ENCODE assay signal across 31 cellular contexts in the genomic region with DNA sequence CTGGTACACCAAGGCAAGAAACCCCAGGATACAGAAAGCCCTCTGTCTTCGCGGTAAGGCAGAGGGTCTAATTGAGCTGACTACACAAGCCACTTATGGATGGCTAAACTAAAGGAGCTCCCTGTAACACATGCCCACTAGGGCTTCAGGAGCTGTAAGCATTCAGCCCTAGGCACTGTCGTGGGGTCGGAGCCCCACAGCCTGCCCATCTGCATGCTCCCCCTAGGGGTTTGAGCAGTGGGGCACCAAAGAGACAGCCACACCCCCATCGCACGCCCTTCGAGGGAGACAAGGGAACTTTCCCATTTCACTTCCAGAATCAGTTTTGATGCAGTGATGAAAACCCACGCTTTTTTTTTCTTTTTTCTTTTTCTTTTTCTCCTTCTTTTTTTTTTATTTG.
"Had no signal": no experiment of that assay in that cellular context is flagged by ENCODE, and none has a peak within 500 bp of the region (broad histone marks: within the 10 kb centered on the region; RNA-seq: fewer than 3 reads in every experiment).

No MANE protein-coding gene starts in this region.

- H3K27me3 Mint-ChIP-seq: activated T-cell treated with anti-CD3 and anti-CD28 coated beads, Interleukin-2, amount 50 U/mL, for 24 hours; activated T-helper 17 cell treated with anti-CD3 and anti-CD28 coated beads, Interleukin-2, amount 50 U/mL, for 72 hours; natural killer cell treated with Interleukin-12 subunit alpha and Interleukin-12 subunit beta and Interleukin-15 and Interleukin-18, amount 100 ng/mL, for 72 hours; stimulated activated naive CD8-positive, alpha-beta T cell treated with anti-CD3 and anti-CD28 coated beads, Interleukin-15, Interleukin-2, amounts not matched to agents 100 ng/mL and 50 ng/mL, for 24 hours had no signal

- H3K4me3 Mint-ChIP-seq: activated T-cell treated with anti-CD3 and anti-CD28 coated beads, Interleukin-2, amount 50 U/mL, for 24 hours; activated T-helper 17 cell treated with anti-CD3 and anti-CD28 coated beads, Interleukin-2, amount 50 U/mL, for 72 hours; natural killer cell treated with Interleukin-12 subunit alpha and Interleukin-12 subunit beta and Interleukin-15 and Interleukin-18, amount 100 ng/mL, for 72 hours; stimulated activated effector memory CD8-positive, alpha-beta T cell treated with anti-CD3 and anti-CD28 coated beads, Interleukin-12 subunit alpha, Interleukin-12 subunit beta, amount 100 ng/mL, for 72 hours; stimulated activated naive CD8-positive, alpha-beta T cell treated with anti-CD3 and anti-CD28 coated beads, Interleukin-15, Interleukin-2, amounts not matched to agents 100 ng/mL and 50 ng/mL, for 24 hours had no signal

- DNase-seq: activated CD4-positive, alpha-beta T cell treated with anti-CD3 and anti-CD28 coated beads for 48 hours; activated CD4-positive, alpha-beta T cell treated with anti-CD3 and anti-CD28 coated beads, Interleukin-2, amount 50 U/mL, for 48 hours; activated CD8-positive, alpha-beta memory T cell treated with anti-CD3 and anti-CD28 coated beads, Interleukin-2, amount 50 U/mL, for 48 hours; activated gamma-delta T cell treated with Interleukin-2 at 50 U/mL for 16 hours; activated naive CD4-positive, alpha-beta T cell treated with anti-CD3 and anti-CD28 coated beads, Interleukin-2, amount 50 U/mL, for 16 hours; activated T-cell treated with anti-CD3 and anti-CD28 coated beads, Interleukin-2, amount 50 U/mL, for 24 hours; amniotic stem cell; brain microvascular endothelial cell; caudate nucleus; foreskin keratinocyte; heart right ventricle; left lung; lower lobe of right lung; mucosa of descending colon; pancreas; retina; sigmoid colon; small intestine; stimulated activated CD4-positive, alpha-beta T cell treated with anti-CD3 and anti-CD28 coated beads, Interleukin-4, amount 100 ng/mL, for 24 hours; trophoblast cell had no signal

- H3K27me3 ChIP-seq: brain microvascular endothelial cell, esophagus muscularis mucosa, foreskin keratinocyte, heart right ventricle, left lung, pancreas, sigmoid colon had no signal

- H3K27ac ChIP-seq: brain microvascular endothelial cell, esophagus muscularis mucosa, foreskin keratinocyte, heart right ventricle, left lung, lower lobe of right lung, pancreas, prostate gland, sigmoid colon, thoracic aorta had no signal

- FAIRE-seq: astrocyte, islet of Langerhans, pancreas, small intestine, urothelium cell line had no signal

- H3K36me3 Mint-ChIP-seq: stimulated activated effector memory CD8-positive, alpha-beta T cell treated with anti-CD3 and anti-CD28 coated beads, Interleukin-12 subunit alpha, Interleukin-12 subunit beta, amount 100 ng/mL, for 72 hours had no signal

- H3K4me3 ChIP-seq: esophagus muscularis mucosa, heart right ventricle, left lung, lower lobe of right lung, mucosa of descending colon, pancreas, prostate gland, sigmoid colon, thoracic aorta had no signal

- H3K27ac Mint-ChIP-seq: activated T-cell treated with anti-CD3 and anti-CD28 coated beads, Interleukin-2, amount 50 U/mL, for 24 hours; activated T-helper 17 cell treated with anti-CD3 and anti-CD28 coated beads, Interleukin-2, amount 50 U/mL, for 72 hours; natural killer cell treated with Interleukin-12 subunit alpha and Interleukin-12 subunit beta and Interleukin-15 and Interleukin-18, amount 100 ng/mL, for 72 hours; stimulated activated effector memory CD8-positive, alpha-beta T cell treated with anti-CD3 and anti-CD28 coated beads, Interleukin-12 subunit alpha, Interleukin-12 subunit beta, amount 100 ng/mL, for 72 hours; stimulated activated naive CD8-positive, alpha-beta T cell treated with anti-CD3 and anti-CD28 coated beads, Interleukin-15, Interleukin-2, amounts not matched to agents 100 ng/mL and 50 ng/mL, for 24 hours had no signal

- H3K9me3 ChIP-seq: esophagus muscularis mucosa, pancreas, prostate gland, thoracic aorta had no signal

- ATAC-seq: activated CD4-positive, CD25-positive, alpha-beta regulatory T cell treated with anti-CD3 and anti-CD28 coated beads, Interleukin-2, amount 50 U/mL, for 24 hours; activated T-helper 17 cell treated with anti-CD3 and anti-CD28 coated beads, Interleukin-2, amount 50 U/mL, for 72 hours; foreskin keratinocyte; heart right ventricle; left lung; lower lobe of right lung; mucosa of descending colon; natural killer cell treated with Interleukin-12 subunit alpha and Interleukin-12 subunit beta and Interleukin-15 and Interleukin-18, amount 100 ng/mL, for 72 hours; pancreas; stimulated activated effector memory CD8-positive, alpha-beta T cell treated with anti-CD3 and anti-CD28 coated beads, Interleukin-12 subunit alpha, Interleukin-12 subunit beta, amount 100 ng/mL, for 72 hours had no signal

- H3K4me1 ChIP-seq: foreskin keratinocyte, left lung, prostate gland, sigmoid colon had no signal

- H3K36me3 ChIP-seq: brain microvascular endothelial cell, esophagus muscularis mucosa, heart right ventricle, left lung, lower lobe of right lung, pancreas, prostate gland, sigmoid colon, thoracic aorta had no signal

- H3K4me1 Mint-ChIP-seq: activated T-helper 17 cell treated with anti-CD3 and anti-CD28 coated beads, Interleukin-2, amount 50 U/mL, for 72 hours; stimulated activated effector memory CD8-positive, alpha-beta T cell treated with anti-CD3 and anti-CD28 coated beads, Interleukin-12 subunit alpha, Interleukin-12 subunit beta, amount 100 ng/mL, for 72 hours had no signal
